In the genomic region with DNA sequence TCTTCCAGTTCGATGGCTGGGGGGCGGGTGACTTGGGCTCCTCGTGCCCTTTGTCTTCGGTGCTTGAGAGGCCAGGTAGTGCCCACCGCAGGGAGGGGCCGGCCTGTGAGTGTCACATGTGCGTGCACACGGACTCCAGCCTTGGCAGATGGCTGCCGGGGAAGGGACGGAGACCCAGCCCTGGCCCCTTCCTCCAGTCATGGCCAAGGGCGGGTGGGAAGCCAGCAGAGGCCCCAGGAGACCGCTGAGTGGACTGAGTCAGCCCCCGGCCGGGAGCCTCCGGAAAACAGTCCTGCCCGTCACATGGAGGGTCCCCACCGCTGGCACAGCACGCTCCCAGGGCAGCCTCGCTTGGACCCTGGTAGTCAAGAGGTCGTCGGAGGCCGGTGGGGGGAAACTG, we compare ENCODE assay signal across 14 cellular contexts. TPM values are rescaled to one million over a fixed set of nuclear protein-coding genes. Genes with fewer than 3 reads are reported as not detected.
DNase-seq lines count a peak whose midpoint lies in the region; ATAC-seq and TF ChIP-seq lines count a peak whose summit lies in the region.
"Had no signal": no experiment of that assay in that cellular context is flagged by ENCODE, and none has a peak within 500 bp of the region (broad histone marks: within the 10 kb centered on the region; RNA-seq: fewer than 3 reads in every experiment).

No MANE protein-coding gene starts in this region.

- no peak overlapping the region for H3K27ac ChIP-seq in OCI-LY3 (ENCODE audit: low read length)
- H3K27ac ChIP-seq in mesendoderm (ENCODE audit: low read depth, low read length), result no peak overlapping the region
- peak overlapping the region; percentile 25 for H3K27ac ChIP-seq in thymus (ENCODE audit: low read depth)
- H3K27ac ChIP-seq: C4-2B had no signal

- no peaks in the 10 kb centered on the region for H4K20me1 ChIP-seq in OCI-LY3 (ENCODE audit: insufficient read depth, low read length)

- H3K79me2 ChIP-seq in OCI-LY3 (ENCODE audit: low read length) (no peaks in the 10 kb centered on the region), mesendoderm (ENCODE audit: control insufficient read depth, insufficient read depth, low read length) (peaks cover 35% of the 10 kb centered on the region)

- H4K5ac ChIP-seq in mesendoderm (ENCODE audit: low read length), result no peak overlapping the region

- no peak for TF ChIP-seq POLR2A in erythroblast (IDR thresholded peaks at IDR 0.05; ENCODE audit: low read length)

- no peak overlapping the region for H4K8ac ChIP-seq in mesendoderm (ENCODE audit: low read depth, low read length)

- no peak overlapping the region for H2AFZ ChIP-seq in OCI-LY3 (ENCODE audit: low read depth, low read length)

- H3K9me3 ChIP-seq in OCI-LY3 (ENCODE audit: insufficient read depth, low read length), result no peaks in the 10 kb centered on the region
- H3K9me3 ChIP-seq in endocrine pancreas (ENCODE audit: control insufficient read depth, low read length), result no peaks in the 10 kb centered on the region
- no peaks in the 10 kb centered on the region for H3K9me3 ChIP-seq in thymus (ENCODE audit: control insufficient read depth)
- H3K9me3 ChIP-seq: left lung had no signal

- no peak overlapping the region for H3K18ac ChIP-seq in mesendoderm (ENCODE audit: low read length)

- H3K56ac ChIP-seq in mesendoderm (ENCODE audit: low read length), result peak overlapping the region; percentile 34

- H3K36me3 ChIP-seq in OCI-LY3 (replicated peaks; ENCODE audit: low read depth, low read length), result no peaks in the 10 kb centered on the region
- no peaks in the 10 kb centered on the region for H3K36me3 ChIP-seq in endocrine pancreas (ENCODE audit: control insufficient read depth, insufficient read depth, low read length)
- H3K36me3 ChIP-seq in mesendoderm (ENCODE audit: control insufficient read depth, insufficient read depth, low read length), result no peaks in the 10 kb centered on the region
- H3K36me3 ChIP-seq in thymus (ENCODE audit: control insufficient read depth, insufficient read depth), result no peaks in the 10 kb centered on the region
- H3K36me3 ChIP-seq: left lung had no signal

- H3K79me1 ChIP-seq in mesendoderm (ENCODE audit: low read length), result peaks cover 15% of the 10 kb centered on the region

- H3K4ac ChIP-seq in mesendoderm (ENCODE audit: low read depth, low read length), result no peak overlapping the region

- ATAC-seq in HG03521 (IDR thresholded peaks at IDR 0.05; ENCODE audit: unreplicated experiment), result no peak
- ATAC-seq: HepG2, left lung had no signal

- H3K4me3 ChIP-seq in OCI-LY3 (ENCODE audit: low read length) (peak overlapping the region; percentile 25; the same call in 1 of the 2 replicates), endocrine pancreas (ENCODE audit: control insufficient read depth, insufficient read depth, low read length) (no peak overlapping the region), mesendoderm (ENCODE audit: low read length) (no peak overlapping the region), thymus (ENCODE audit: low read length) (no peak overlapping the region)
- H3K4me3 ChIP-seq: left lung had no signal

- H2BK5ac ChIP-seq in mesendoderm (ENCODE audit: low read length), result no peak overlapping the region

- DNase-seq in mesendoderm, result no peak
- no peak for DNase-seq in DMS153 (lab: John Stamatoyannopoulos, UW)
- DNase-seq in erythroblast (lab: John Stamatoyannopoulos, UW), result no peak
- no peak for DNase-seq in NCI-H510A (lab: John Stamatoyannopoulos, UW)
- DNase-seq: EL, NCI-H1092, NCI-H524 had no signal

- no peak overlapping the region for H2BK120ac ChIP-seq in mesendoderm (ENCODE audit: low read depth, low read length)

- no CpG with 5 or more reads among the region's 22 CpGs for WGBS in mesendoderm (ENCODE audit: extremely low coverage, insufficient coverage, low lambda C conversion rate)
- 91% methylated on average over 22 of the region's 22 CpGs for WGBS in thymus

- H3K27me3 ChIP-seq in OCI-LY3 (ENCODE audit: low read depth, low read length) (peaks cover 14% of the 10 kb centered on the region; the same call in 1 of the 2 replicates), endocrine pancreas (ENCODE audit: control insufficient read depth, insufficient read depth, low read length) (no peaks in the 10 kb centered on the region), mesendoderm (ENCODE audit: insufficient read depth, low read length, poor library complexity) (no peaks in the 10 kb centered on the region), thymus (ENCODE audit: control insufficient read depth, insufficient read depth) (peaks cover 18% of the 10 kb centered on the region)

- H2AK5ac ChIP-seq in mesendoderm (ENCODE audit: low read length), result no peak overlapping the region

- no peak for TF ChIP-seq CTCF in OCI-LY3 (IDR thresholded peaks at IDR 0.05; ENCODE audit: low read depth, low read length)

- H2BK15ac ChIP-seq in mesendoderm (replicated peaks; ENCODE audit: low read depth), result no peak overlapping the region

- H3K4me2 ChIP-seq in OCI-LY3 (ENCODE audit: low read length) (peak overlapping the region; percentile 47; the same call in 1 of the 2 replicates), mesendoderm (ENCODE audit: low read length) (no peak overlapping the region)

- peaks cover 11% of the 10 kb centered on the region for H3K4me1 ChIP-seq in OCI-LY3 (ENCODE audit: low read length)
- no peaks in the 10 kb centered on the region for H3K4me1 ChIP-seq in endocrine pancreas (ENCODE audit: control insufficient read depth, insufficient read depth, low read length)
- peaks cover 4% of the 10 kb centered on the region for H3K4me1 ChIP-seq in mesendoderm (ENCODE audit: control insufficient read depth, low read depth, low read length)
- H3K4me1 ChIP-seq in thymus (ENCODE audit: control insufficient read depth, insufficient read depth, low read length), result peaks cover 4% of the 10 kb centered on the region

- no peak overlapping the region for H3K23ac ChIP-seq in mesendoderm (ENCODE audit: low read length)

- H3K9ac ChIP-seq in OCI-LY3 (ENCODE audit: low read length), result no peak overlapping the region
- peak overlapping the region; percentile 24 for H3K9ac ChIP-seq in endocrine pancreas (ENCODE audit: control insufficient read depth, insufficient read depth, low read length)
- H3K9ac ChIP-seq in mesendoderm (ENCODE audit: low read length), result no peak overlapping the region

RNA-seq across cellular contexts. Expression of gene GLIS2, which starts 4.2 kb away (rescaled TPM):
- 6.2 TPM for polyA plus RNA-seq in mesendoderm (2013, experiment 1 of 2)
- polyA plus RNA-seq in mesendoderm (2013, experiment 2 of 2), result 6.5 TPM
- 3.0 TPM for polyA plus RNA-seq in thymus

RNA-seq across cellular contexts. Expression of gene PAM16, which starts 31.1 kb away (rescaled TPM):
- polyA plus RNA-seq in mesendoderm (2013, experiment 1 of 2), result 140 TPM
- polyA plus RNA-seq in mesendoderm (2013, experiment 2 of 2), result 140 TPM
- polyA plus RNA-seq in thymus, result 86.9 TPM

RNA-seq across cellular contexts. Expression of gene TFAP4, which starts 47.2 kb away (rescaled TPM):
- polyA plus RNA-seq in mesendoderm (2013, experiment 1 of 2), result 20.3 TPM
- 21.0 TPM for polyA plus RNA-seq in mesendoderm (2013, experiment 2 of 2)
- polyA plus RNA-seq in thymus, result 8.7 TPM

RNA-seq across cellular contexts. Expression of gene VASN, which starts 51.6 kb away (rescaled TPM):
- polyA plus RNA-seq in mesendoderm (2013, experiment 1 of 2), result 6.4 TPM
- polyA plus RNA-seq in mesendoderm (2013, experiment 2 of 2), result 6.5 TPM
- 3.6 TPM for polyA plus RNA-seq in thymus
